In genomic region chr4:173169178-173169427, GRCh38 we compare ENCODE assay signal across 9 cellular contexts. TPM values are rescaled to one million over a fixed set of nuclear protein-coding genes. Genes with fewer than 3 reads are reported as not detected.
DNase-seq lines count a peak whose midpoint lies in the region; ATAC-seq and TF ChIP-seq lines count a peak whose summit lies in the region.
"Had no signal": no experiment of that assay in that cellular context is flagged by ENCODE, and none has a peak within 500 bp of the region (broad histone marks: within the 10 kb centered on the region; RNA-seq: fewer than 3 reads in every experiment).

No MANE protein-coding gene starts in this region.

- peak overlapping the region; percentile 94 for H3K9ac ChIP-seq in DND-41 (ENCODE audit: low read depth, low read length)

- H3K4me1 ChIP-seq in DND-41 (ENCODE audit: insufficient read depth, low read length) (peaks cover 65% of the 10 kb centered on the region), psoas muscle (peaks cover 6% of the 10 kb centered on the region)

- H3K36me3 ChIP-seq in DND-41 (ENCODE audit: insufficient read depth, low read length) (no peaks in the 10 kb centered on the region; the same call in 1 of the 2 replicates), psoas muscle (ENCODE audit: insufficient read depth in 1 of 2, low read depth in 1 of 2) (no peaks in the 10 kb centered on the region)

- H3K4me1 Mint-ChIP-seq in effector memory CD8-positive, alpha-beta T cell (ENCODE audit: low read depth in 2 of 2): peaks cover 17 to 50% of the 10 kb centered on the region in 2 donors
- peaks cover 52% of the 10 kb centered on the region for H3K4me1 Mint-ChIP-seq in activated T-cell treated with anti-CD3 and anti-CD28 coated beads, Interleukin-2, amount 50 U/mL, for 4 hours (ENCODE audit: low read depth)

- H3K79me2 ChIP-seq in DND-41 (ENCODE audit: insufficient read depth, low read length): peaks cover 65% of the 10 kb centered on the region

- H3K27ac Mint-ChIP-seq in effector memory CD8-positive, alpha-beta T cell: no peak overlapping the region

- no peaks in the 10 kb centered on the region for H3K27me3 Mint-ChIP-seq in effector memory CD8-positive, alpha-beta T cell
- no peaks in the 10 kb centered on the region for H3K27me3 Mint-ChIP-seq in activated T-cell treated with anti-CD3 and anti-CD28 coated beads, Interleukin-2, amount 50 U/mL, for 4 hours (ENCODE audit: low read depth)
- H3K27me3 Mint-ChIP-seq: memory B cell had no signal

- no peak for ATAC-seq in DND-41 (ENCODE audit: insufficient read depth, low read depth)
- ATAC-seq in psoas muscle: peak in 2 of 4 donors; percentile 28 to 40
- ATAC-seq in left colon: no peak
- no peak for ATAC-seq in effector memory CD8-positive, alpha-beta T cell (replicated peaks)
- ATAC-seq in activated T-cell treated with anti-CD3 and anti-CD28 coated beads, Interleukin-2, amount 50 U/mL, for 4 hours: no peak

- H3K4me3 ChIP-seq in DND-41 (ENCODE audit: low read depth in 1 of 2, low read length in 2 of 2): peak overlapping the region; percentile 31 to 86; a peak in 3 of 4 replicates
- H3K4me3 ChIP-seq in fibroblast of the aortic adventitia (ENCODE audit: low read depth, low read length): peak overlapping the region; percentile 87
- H3K4me3 ChIP-seq in psoas muscle: peak overlapping the region; percentile 81

- H3K27me3 ChIP-seq in DND-41 (ENCODE audit: insufficient read depth, low read length, poor library complexity) (no peaks in the 10 kb centered on the region), psoas muscle (ENCODE audit: insufficient read depth in 3 of 3, low read length in 2 of 3) (peaks cover 0 to 31% (median 0%) of the 10 kb centered on the region in 3 donors)

- peaks cover 26% of the 10 kb centered on the region; the same call in 1 of the 2 replicates for H4K20me1 ChIP-seq in DND-41 (ENCODE audit: insufficient read depth, low read length)

- peak overlapping the region; percentile 79 for H3K4me2 ChIP-seq in DND-41 (ENCODE audit: insufficient read depth, low read length)

- DNase-seq in DND-41: no peak
- no peak for DNase-seq in fibroblast of the aortic adventitia (ENCODE audit: low read depth)
- DNase-seq in psoas muscle: no peak
- no peak for DNase-seq in left colon
- no peak for DNase-seq in effector memory CD8-positive, alpha-beta T cell
- no peak for DNase-seq in GOT3 (lab: John Stamatoyannopoulos, UW)
- DNase-seq in activated T-cell treated with anti-CD3 and anti-CD28 coated beads, Interleukin-2, amount 50 U/mL, for 4 hours: no peak

- WGBS in psoas muscle, 3 donors: 0 to 3% (median 2%) methylated on average over 6 to 41 of the region's 41 CpGs

- intact Hi-C loops in psoas muscle (cut with DNase I): no loop called here
- intact Hi-C loops in left colon (cut with DNase I, micrococcal nuclease): no loop called here

- H3K4me3 Mint-ChIP-seq in effector memory CD8-positive, alpha-beta T cell: no peak overlapping the region
- H3K4me3 Mint-ChIP-seq in activated T-cell treated with anti-CD3 and anti-CD28 coated beads, Interleukin-2, amount 50 U/mL, for 4 hours: no peak overlapping the region

- no peaks in the 10 kb centered on the region for H3K9me3 Mint-ChIP-seq in effector memory CD8-positive, alpha-beta T cell
- H3K9me3 Mint-ChIP-seq in activated T-cell treated with anti-CD3 and anti-CD28 coated beads, Interleukin-2, amount 50 U/mL, for 4 hours: no peaks in the 10 kb centered on the region
- H3K9me3 Mint-ChIP-seq: memory B cell had no signal

- peak overlapping the region; percentile 93 for H3K27ac ChIP-seq in DND-41 (ENCODE audit: low read length)
- H3K27ac ChIP-seq in psoas muscle: peak overlapping the region; percentile 69

- TF ChIP-seq CTCF in DND-41 (IDR thresholded peaks at IDR 0.05; ENCODE audit: borderline replicate concordance, extremely low read depth, low read length, poor library complexity, severe bottlenecking) (no peak), fibroblast of the aortic adventitia (IDR thresholded peaks at IDR 0.05; ENCODE audit: insufficient read depth, low read length) (no peak), psoas muscle (IDR thresholded peaks at IDR 0.05) (no peak)

- H2AFZ ChIP-seq in DND-41 (ENCODE audit: low read depth, low read length): peak overlapping the region; percentile 70

- H3K36me3 Mint-ChIP-seq in effector memory CD8-positive, alpha-beta T cell (ENCODE audit: insufficient read depth): peaks cover 17% of the 10 kb centered on the region
- H3K36me3 Mint-ChIP-seq in activated T-cell treated with anti-CD3 and anti-CD28 coated beads, Interleukin-2, amount 50 U/mL, for 4 hours (ENCODE audit: insufficient read depth): no peaks in the 10 kb centered on the region

- H3K9me3 ChIP-seq in DND-41 (ENCODE audit: insufficient read depth, low read length, severe bottlenecking) (no peaks in the 10 kb centered on the region), psoas muscle (no peaks in the 10 kb centered on the region)

TF ChIP-seq in PFSK-1, 5 proteins besides CTCF, POLR2A, EP300 and RAD21:
- TF ChIP-seq POLR2AphosphoS5 (IDR thresholded peaks at IDR 0.05; ENCODE audit: low read depth, low read length): no peak
- no peak for TF ChIP-seq SIN3A (IDR thresholded peaks at IDR 0.05; ENCODE audit: borderline replicate concordance, insufficient read depth, low read length)
- 0 out of 2 replicates have a peak, but pooled peaks have one; percentile 12 for TF ChIP-seq TAF1 (IDR thresholded peaks at IDR 0.05; ENCODE audit: borderline replicate concordance, insufficient read depth, low read length)

RNA-seq across cellular contexts. Expression of gene GALNT7, which starts 0.5 kb away (rescaled TPM):
- polyA plus RNA-seq in PFSK-1 (2012; ENCODE audit: insufficient read length, low read depth): 8.2 TPM
- total RNA-seq in fibroblast of the aortic adventitia (ENCODE audit: low replicate concordance): 15.4 and 19.6 TPM in 2 replicates
- total RNA-seq in psoas muscle: 1 to 10 TPM; 1.3 to 3.2 (median 2.1) TPM
- 1 to 10 TPM in 1 of 3 donors, under 1 TPM in 2; 0.69 to 1.6 (median 0.99) TPM for polyA plus RNA-seq in psoas muscle
- 100 to 1,000 TPM; 138 to 143 TPM for total RNA-seq in left colon
- total RNA-seq in activated T-cell treated with anti-CD3 and anti-CD28 coated beads, Interleukin-2, amount 50 U/mL, for 4 hours: 10 to 100 TPM in 2 of 3 donors, 1 to 10 TPM in 1; 10.0 to 10.3 (median 10.2) TPM
